15 cellular contexts compared by ENCODE assay signal in genomic region chr11:61027141-61027840, GRCh38. TPM values are rescaled to one million over a fixed set of nuclear protein-coding genes. Genes with fewer than 3 reads are reported as not detected.
DNase-seq lines count a peak whose midpoint lies in the region; ATAC-seq lines count a peak whose summit lies in the region.
"Had no signal": no experiment of that assay in that cellular context is flagged by ENCODE, and none has a peak within 500 bp of the region (broad histone marks: within the 10 kb centered on the region; RNA-seq: fewer than 3 reads in every experiment).

No MANE protein-coding gene starts in this region.

- H3K4me3 Mint-ChIP-seq in activated CD4-positive, alpha-beta T cell treated with anti-CD3 and anti-CD28 coated beads, Interleukin-2, amount 10 ng/mL, durations not matched to agents 24 days and 14 days, result peak overlapping the region; percentile 88
- peak overlapping the region; percentile 94 for H3K4me3 Mint-ChIP-seq in activated naive CD8-positive, alpha-beta T cell

- DNase-seq in activated CD4-positive, alpha-beta T cell treated with anti-CD3 and anti-CD28 coated beads for 1 hour, result peak; percentile 12
- no peak for DNase-seq in activated CD4-positive, alpha-beta T cell treated with anti-CD3 and anti-CD28 coated beads, Interleukin-2, amount 50 U/mL, for 1 hour
- DNase-seq in activated CD4-positive, alpha-beta T cell treated with anti-CD3 and anti-CD28 coated beads, Interleukin-2, amount 10 ng/mL, durations not matched to agents 24 days and 14 days, result peak; percentile 83
- peak; percentile 53 for DNase-seq in stimulated activated CD4-positive, alpha-beta T cell treated with anti-CD3 and anti-CD28 coated beads, Interleukin-4, amount 100 ng/mL, for 24 hours
- DNase-seq: 8988T, cortex of kidney, NCI-H1092, NCI-H226, tibial artery had no signal

- peaks cover 69% of the 10 kb centered on the region for H3K36me3 Mint-ChIP-seq in activated CD4-positive, alpha-beta T cell treated with anti-CD3 and anti-CD28 coated beads, Interleukin-2, amount 10 ng/mL, durations not matched to agents 24 days and 14 days (ENCODE audit: low read depth)
- H3K36me3 Mint-ChIP-seq in activated naive CD8-positive, alpha-beta T cell, result peaks cover 10% of the 10 kb centered on the region

- H3K27ac Mint-ChIP-seq in activated CD4-positive, alpha-beta T cell treated with anti-CD3 and anti-CD28 coated beads, Interleukin-2, amount 10 ng/mL, durations not matched to agents 24 days and 14 days, result peak overlapping the region; percentile 97
- H3K27ac Mint-ChIP-seq in activated naive CD8-positive, alpha-beta T cell, result peak overlapping the region; percentile 100

- ATAC-seq in HG02571 (IDR thresholded peaks at IDR 0.05; ENCODE audit: unreplicated experiment) (no peak), GM21360 (IDR thresholded peaks at IDR 0.05; ENCODE audit: unreplicated experiment) (no peak), GM19397 (IDR thresholded peaks at IDR 0.05; ENCODE audit: unreplicated experiment) (no peak)
- ATAC-seq: activated CD4-positive, CD25-positive, alpha-beta regulatory T cell treated with anti-CD3 and anti-CD28 coated beads, Interleukin-2, amount 50 U/mL, for 24 hours had no signal

- no peaks in the 10 kb centered on the region for H3K27me3 Mint-ChIP-seq in activated CD4-positive, alpha-beta T cell treated with anti-CD3 and anti-CD28 coated beads, Interleukin-2, amount 10 ng/mL, durations not matched to agents 24 days and 14 days
- no peaks in the 10 kb centered on the region for H3K27me3 Mint-ChIP-seq in activated naive CD8-positive, alpha-beta T cell

- H3K9me3 Mint-ChIP-seq in activated CD4-positive, alpha-beta T cell treated with anti-CD3 and anti-CD28 coated beads, Interleukin-2, amount 10 ng/mL, durations not matched to agents 24 days and 14 days, result no peaks in the 10 kb centered on the region
- H3K9me3 Mint-ChIP-seq in activated naive CD8-positive, alpha-beta T cell (ENCODE audit: low read depth), result no peaks in the 10 kb centered on the region

- H3K4me1 Mint-ChIP-seq in activated CD4-positive, alpha-beta T cell treated with anti-CD3 and anti-CD28 coated beads, Interleukin-2, amount 10 ng/mL, durations not matched to agents 24 days and 14 days, result peaks cover 80% of the 10 kb centered on the region
- peaks cover 88% of the 10 kb centered on the region for H3K4me1 Mint-ChIP-seq in activated naive CD8-positive, alpha-beta T cell (ENCODE audit: low read depth)

- intact Hi-C loops in activated CD4-positive, alpha-beta T cell treated with anti-CD3 and anti-CD28 coated beads, Interleukin-2, amount 10 ng/mL, durations not matched to agents 24 days and 14 days (cut with micrococcal nuclease), result loop anchor here (10.0 kb wide), 2 partner anchors 112 to 192 kb away; partner anchors contain the start of gene TMEM109

RNA-seq across cellular contexts. Expression of gene CD6, which starts 55.8 kb away (rescaled TPM):
- total RNA-seq in activated CD4-positive, alpha-beta T cell treated with anti-CD3 and anti-CD28 coated beads, Interleukin-2, amount 10 ng/mL, durations not matched to agents 24 days and 14 days, result 416 and 421 TPM in 2 replicates
- total RNA-seq: fibroblast of lung had no signal
